8 cellular contexts compared by ENCODE assay signal in genomic region chr6:27472182-27472616, GRCh38. TPM values are rescaled to one million over a fixed set of nuclear protein-coding genes. Genes with fewer than 3 reads are reported as not detected.
A peak's percentile ranks its signal among the peaks of the same experiment; 100 is the strongest.
DNase-seq lines count a peak whose midpoint lies in the region; ATAC-seq and TF ChIP-seq lines count a peak whose summit lies in the region.

No MANE protein-coding gene starts in this region.

- TF ChIP-seq CTCF in WI38 (IDR thresholded peaks at IDR 0.05; ENCODE audit: low read depth, low read length) (no peak), colonic mucosa (IDR thresholded peaks at IDR 0.05) (no peak), right lobe of liver (IDR thresholded peaks at IDR 0.05) (no peak)

- TF ChIP-seq POLR2A in right lobe of liver (IDR thresholded peaks at IDR 0.05): no peak

- intact Hi-C loops in colonic mucosa (cut with DNase I): loop anchor here (10.0 kb wide), 1 partner anchor 347 kb away; no protein-coding TSS in a partner anchor
- intact Hi-C loops in right lobe of liver (cut with DNase I): no loop called here

- ATAC-seq in HG02973 (IDR thresholded peaks at IDR 0.05; ENCODE audit: unreplicated experiment): peak; percentile 42
- peak in 3 of 4 donors; percentile 24 to 30 (median 28) for ATAC-seq in right lobe of liver

- H3K4me1 ChIP-seq in colonic mucosa (peaks cover 3% of the 10 kb centered on the region), right lobe of liver (peaks cover 0 to 4% (median 0%) of the 10 kb centered on the region in 4 donors)

- no peaks in the 10 kb centered on the region for H3K36me3 ChIP-seq in colonic mucosa
- peaks cover 0 to 5% (median 2%) of the 10 kb centered on the region in 4 donors for H3K36me3 ChIP-seq in right lobe of liver

- DNase-seq in activated gamma-delta T cell treated with Interleukin-2 at 50 U/mL for 16 hours: peak; percentile 52
- DNase-seq in activated gamma-delta T cell (lab: John Stamatoyannopoulos, UW): no peak
- DNase-seq in NCI-H2171 treated with DMSO at 0.1 percent for 48 hours (lab: John Stamatoyannopoulos, UW): peak; percentile 78
- peak; percentile 80 for DNase-seq in colonic mucosa
- DNase-seq in right lobe of liver: peak in 2 of 3 donors; percentile 42 to 49
- DNase-seq in stimulated activated CD4-positive, alpha-beta T cell treated with anti-CD3 and anti-CD28 coated beads, Interleukin-4, amount 100 ng/mL, for 48 hours (ENCODE audit: low read depth in 2 of 2): peak; percentile 45 to 57

- H3K27me3 ChIP-seq in colonic mucosa: no peaks in the 10 kb centered on the region
- H3K27me3 ChIP-seq in right lobe of liver: no peaks in the 10 kb centered on the region

- H3K9me3 ChIP-seq in colonic mucosa (no peaks in the 10 kb centered on the region), right lobe of liver (no peaks in the 10 kb centered on the region)

- H3K27ac ChIP-seq in colonic mucosa: peak overlapping the region; percentile 98
- peak overlapping the region; percentile 78 to 92 (median 89) for H3K27ac ChIP-seq in right lobe of liver

- H3K4me3 ChIP-seq in WI38 (ENCODE audit: low read depth, low read length) (peak overlapping the region; percentile 67), colonic mucosa (peak overlapping the region; percentile 77), right lobe of liver (peak overlapping the region; percentile 65 to 75 (median 75))

- H3K9ac ChIP-seq in colonic mucosa (ENCODE audit: low read depth in 2 of 2, low read length in 2 of 2): peak overlapping the region; percentile 85 to 100

- 1% methylated on average over 13 of the region's 13 CpGs for WGBS in right lobe of liver (ENCODE audit: insufficient coverage, low coverage, low lambda C conversion rate, missing lambda C conversion rate)

RNA-seq across cellular contexts. Expression of gene ZNF184, which starts 0.7 kb away (rescaled TPM):
- total RNA-seq in colonic mucosa: 1 to 10 TPM; 6.3 to 8.6 TPM
- total RNA-seq in right lobe of liver: 1 to 10 TPM; 1.1 to 1.8 (median 1.7) TPM
